10 cellular contexts compared by ENCODE assay signal in the genomic region with DNA sequence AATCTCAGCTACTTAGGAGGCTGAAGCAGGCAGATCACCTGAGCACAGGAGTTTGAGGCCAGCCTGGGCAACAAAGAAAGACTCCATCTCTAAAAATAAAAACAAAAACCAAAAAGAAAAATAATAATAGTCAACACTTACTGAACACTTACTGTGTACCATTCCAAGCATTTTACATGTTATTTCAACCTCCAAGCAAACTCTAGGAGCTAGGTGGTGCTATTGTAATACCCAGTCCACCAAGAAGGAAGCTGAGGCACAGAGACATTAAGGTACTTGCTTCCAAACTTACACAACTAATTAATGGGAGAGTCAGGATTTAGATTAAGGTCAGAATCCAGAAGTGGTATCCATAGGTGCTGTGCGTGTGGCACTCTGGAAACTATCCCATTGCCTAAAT. TPM values are rescaled to one million over a fixed set of nuclear protein-coding genes. Genes with fewer than 3 reads are reported as not detected.
DNase-seq lines count a peak whose midpoint lies in the region; ATAC-seq and TF ChIP-seq lines count a peak whose summit lies in the region.
"Had no signal": no experiment of that assay in that cellular context is flagged by ENCODE, and none has a peak within 500 bp of the region (broad histone marks: within the 10 kb centered on the region; RNA-seq: fewer than 3 reads in every experiment).

No MANE protein-coding gene starts in this region.

- H3K18ac ChIP-seq in mesenchymal stem cell (ENCODE audit: low read depth in 1 of 2, low read length in 2 of 2) = no peak overlapping the region

- TF ChIP-seq CTCF in prostate gland (IDR thresholded peaks at IDR 0.05) = peak in 2 of 4 experiments; percentile 28 to 48

- H3K4me3 ChIP-seq in Jurkat, Clone E6-1 (ENCODE audit: low read length) = no peak overlapping the region
- H3K4me3 ChIP-seq in mesenchymal stem cell (ENCODE audit: insufficient read depth in 1 of 2, low read depth in 1 of 2, low read length in 2 of 2) (no peak overlapping the region), prostate gland (no peak overlapping the region)

- no peak overlapping the region for H2BK15ac ChIP-seq in mesenchymal stem cell (ENCODE audit: low read depth, poor library complexity, severe bottlenecking)

- peak overlapping the region; percentile 18 for H3K4me2 ChIP-seq in mesenchymal stem cell (ENCODE audit: low read length, poor library complexity, severe bottlenecking)

- no peak overlapping the region for H2AK5ac ChIP-seq in mesenchymal stem cell (ENCODE audit: low read length, severe bottlenecking)

- DNase-seq in DMS153 (lab: John Stamatoyannopoulos, UW) = peak; percentile 3
- peak; percentile 26 for DNase-seq in Jurkat, Clone E6-1 (ENCODE audit: low read depth, low spot score)
- DNase-seq in astrocyte of the hippocampus (ENCODE audit: low read depth, low spot score) = peak; percentile 44
- peak; percentile 58 for DNase-seq in mesenchymal stem cell
- no peak for DNase-seq in prostate gland (ENCODE audit: low spot score)
- no peak for DNase-seq in OCI-M2 (lab: John Stamatoyannopoulos, UW; ENCODE audit: unreplicated experiment)
- DNase-seq: NCI-H510A had no signal

- H3K23ac ChIP-seq in mesenchymal stem cell (ENCODE audit: low read length in 2 of 2) = no peak overlapping the region

- H2BK5ac ChIP-seq in mesenchymal stem cell (ENCODE audit: low read depth, low read length, poor library complexity, severe bottlenecking) = no peak overlapping the region

- H3K4me1 ChIP-seq in mesenchymal stem cell (ENCODE audit: control insufficient read depth, insufficient read depth, low read depth, low read length) (peaks cover 12% of the 10 kb centered on the region), prostate gland (replicated peaks) (no peaks in the 10 kb centered on the region)

- H3K14ac ChIP-seq in mesenchymal stem cell (ENCODE audit: low read length in 2 of 2) = no peak overlapping the region

- ATAC-seq in GM21786 (IDR thresholded peaks at IDR 0.05; ENCODE audit: unreplicated experiment) (no peak), HG03045 (IDR thresholded peaks at IDR 0.05; ENCODE audit: unreplicated experiment) (no peak)

- TF ChIP-seq POLR2A in prostate gland (IDR thresholded peaks at IDR 0.05) = no peak

- H2BK120ac ChIP-seq in mesenchymal stem cell (ENCODE audit: low read depth, low read length) = no peak overlapping the region

- intact Hi-C loops in prostate gland (cut with DNase I) = loop anchor here (10.0 kb wide), 1 partner anchor 167 kb away; the partner anchor contains the start of gene MRPL52

- H2AFZ ChIP-seq in mesenchymal stem cell (ENCODE audit: low read depth, low read length) = no peak overlapping the region

- no peak overlapping the region for H2BK12ac ChIP-seq in mesenchymal stem cell (ENCODE audit: low read length in 2 of 2)

- no peak overlapping the region for H4K91ac ChIP-seq in mesenchymal stem cell (ENCODE audit: low read length)

- no peak overlapping the region for H3K4ac ChIP-seq in mesenchymal stem cell (ENCODE audit: low read depth in 1 of 2, low read length in 2 of 2)

- peak overlapping the region; percentile 42 for H3K9ac ChIP-seq in mesenchymal stem cell (ENCODE audit: low read length)

- peak overlapping the region; percentile 98 for H3K27ac ChIP-seq in mesenchymal stem cell (ENCODE audit: low read length, poor library complexity, severe bottlenecking)
- H3K27ac ChIP-seq in prostate gland = no peak overlapping the region

- H3K27me3 ChIP-seq in mesenchymal stem cell (ENCODE audit: control insufficient read depth in 1 of 2, insufficient read depth in 1 of 2, low read length in 2 of 2) = no peaks in the 10 kb centered on the region
- H3K27me3 ChIP-seq in prostate gland (replicated peaks; ENCODE audit: insufficient read depth) = no peaks in the 10 kb centered on the region

- no peaks in the 10 kb centered on the region for H3K79me1 ChIP-seq in mesenchymal stem cell (replicated peaks; ENCODE audit: low read length, poor library complexity, severe bottlenecking)

- H3K36me3 ChIP-seq in mesenchymal stem cell (ENCODE audit: control insufficient read depth in 1 of 2, insufficient read depth in 2 of 2, low read depth in 1 of 2, low read length in 2 of 2) = no peaks in the 10 kb centered on the region
- no peaks in the 10 kb centered on the region for H3K36me3 ChIP-seq in prostate gland

- H3K9me3 ChIP-seq in mesenchymal stem cell (ENCODE audit: control insufficient read depth, low read length) = no peaks in the 10 kb centered on the region
- no peaks in the 10 kb centered on the region for H3K9me3 ChIP-seq in prostate gland

- WGBS in mesenchymal stem cell = 93% methylated on average over 1 of the region's 1 CpG
- WGBS in prostate gland = 92% methylated on average over 1 of the region's 1 CpG

- no peak overlapping the region for H4K8ac ChIP-seq in mesenchymal stem cell (ENCODE audit: low read length)

RNA-seq across cellular contexts. Expression of gene OR6J1, which starts 13.7 kb away (rescaled TPM):
- not detected for polyA plus RNA-seq in Jurkat, Clone E6-1 (2012; ENCODE audit: insufficient read depth, insufficient read length)
- polyA plus RNA-seq in mesenchymal stem cell (2013, experiment 1 of 2) = not detected
- not detected for polyA plus RNA-seq in mesenchymal stem cell (2013, experiment 2 of 2)
- total RNA-seq in prostate gland = not detected
- total RNA-seq: skeletal muscle tissue had no signal

RNA-seq across cellular contexts. Expression of gene ABHD4, which starts 59.8 kb away (rescaled TPM):
- polyA plus RNA-seq in Jurkat, Clone E6-1 (2012; ENCODE audit: insufficient read depth, insufficient read length) = 11.3 TPM
- polyA plus RNA-seq in mesenchymal stem cell (2013, experiment 1 of 2) = 32.7 TPM
- polyA plus RNA-seq in mesenchymal stem cell (2013, experiment 2 of 2) = 32.8 TPM
- total RNA-seq in prostate gland = 100 to 1,000 TPM in 1 of 2 donors, 10 to 100 TPM in 1; 25.9 to 116 TPM

Comparison
In these comparisons a context has a peak if more than half of its experiments do, and no peak if none do; other contexts are left out.
1. DNase-seq: peak in DMS153 (single experiment), Jurkat, Clone E6-1 (single experiment), astrocyte of the hippocampus (single experiment) and mesenchymal stem cell (single experiment); none in prostate gland (single experiment) and OCI-M2 (single experiment).